In genomic region chr12:49059063-49059384, GRCh38 we compare ENCODE assay signal across 1 cellular context.
TF ChIP-seq lines count a peak whose summit lies in the region.

No MANE protein-coding gene starts in this region.

TF ChIP-seq in K562, 482 proteins besides CTCF, POLR2A, EP300 and RAD21:
- no peak for TF ChIP-seq CHD1 (IDR thresholded peaks at IDR 0.05; ENCODE audit: low read length)
- TF ChIP-seq HMGXB4 (CRISPR knock-in tag; IDR thresholded peaks at IDR 0.05) = no peak
- TF ChIP-seq PHB (CRISPR knock-in tag; IDR thresholded peaks at IDR 0.05) = no peak
- TF ChIP-seq DEAF1 (CRISPR knock-in tag; IDR thresholded peaks at IDR 0.05) = no peak
- TF ChIP-seq SRF (CRISPR knock-in tag; IDR thresholded peaks at IDR 0.05) = no peak
- no peak for TF ChIP-seq EHMT2 (IDR thresholded peaks at IDR 0.05)
- no peak for TF ChIP-seq KLF1 (tag; IDR thresholded peaks at IDR 0.05)
